ENCODE assay signal across 14 cellular contexts in the genomic region with DNA sequence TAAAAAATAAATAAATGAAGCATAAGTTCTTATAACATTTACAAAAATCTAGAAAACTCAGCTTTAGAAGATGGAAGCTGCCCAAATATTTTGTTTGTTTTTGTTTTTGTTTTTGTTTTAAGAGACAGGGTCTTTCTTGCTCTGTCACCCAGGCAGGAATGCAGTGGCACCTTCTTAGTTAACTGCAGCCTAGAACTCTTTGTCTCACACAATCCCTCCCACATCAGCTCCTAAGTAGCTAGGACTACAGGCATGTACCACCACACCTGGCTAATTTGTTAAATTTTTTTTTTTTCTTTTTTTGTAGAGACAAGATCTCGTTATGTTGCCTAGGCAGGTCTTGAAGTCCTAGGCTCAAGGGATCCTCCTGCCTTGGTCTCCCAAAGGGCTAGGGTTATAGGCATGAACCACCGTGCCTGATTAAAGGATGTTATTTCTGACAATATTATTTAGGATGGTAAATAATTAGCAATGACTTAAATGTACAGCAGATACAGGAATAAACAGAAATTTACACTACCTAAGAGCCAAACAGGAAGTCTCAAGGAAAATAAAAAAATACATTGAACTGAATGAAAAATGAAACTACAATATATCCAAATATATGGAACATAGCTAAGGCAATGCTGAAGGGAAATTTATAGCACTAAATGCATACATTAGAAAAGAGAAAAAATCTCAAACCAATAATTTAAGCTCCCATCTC. TPM values are rescaled to one million over a fixed set of nuclear protein-coding genes. Genes with fewer than 3 reads are reported as not detected.
DNase-seq lines count a peak whose midpoint lies in the region; ATAC-seq and TF ChIP-seq lines count a peak whose summit lies in the region.
"Had no signal": no experiment of that assay in that cellular context is flagged by ENCODE, and none has a peak within 500 bp of the region (broad histone marks: within the 10 kb centered on the region; RNA-seq: fewer than 3 reads in every experiment).

No MANE protein-coding gene starts in this region.

- H3K4me3 ChIP-seq in OCI-LY7 (ENCODE audit: low read depth, low read length, poor library complexity, severe bottlenecking) (no peak overlapping the region), stomach smooth muscle (ENCODE audit: low read length in 2 of 2) (no peak overlapping the region)
- H3K4me3 ChIP-seq: PC-9 had no signal

- H4K20me1 ChIP-seq in OCI-LY7 (ENCODE audit: insufficient read depth, low read length), result no peaks in the 10 kb centered on the region

- no TSS peak for BruUV-seq in OCI-LY7 (replicated peaks; lab: Mats Ljungman, UMichigan)

- peaks cover 7% of the 10 kb centered on the region for H3K9me3 Mint-ChIP-seq in activated T-cell treated with anti-CD3 and anti-CD28 coated beads, Interleukin-2, amount 50 U/mL, for 4 hours
- H3K9me3 Mint-ChIP-seq in HFFc6 (no peaks in the 10 kb centered on the region), mesothelial cell of epicardium (peaks cover 39% of the 10 kb centered on the region)
- H3K9me3 Mint-ChIP-seq in activated T-helper 1 cell treated with anti-CD3 and anti-CD28 coated beads, Interleukin-12 subunit alpha, Interleukin-12 subunit beta, Interleukin-2, Interleukin-4 antibody, amounts not matched to agents 30 ng/mL and 10 ng/mL and 1 ng/mL, durations not matched to agents 14 hours and 24 hours and 36 hours, result peaks cover 13% of the 10 kb centered on the region

- H3K4me2 ChIP-seq in OCI-LY7 (ENCODE audit: low read length), result peak overlapping the region; percentile 42; the same call in 1 of the 2 replicates
- H3K4me2 ChIP-seq: PC-9 had no signal

- H3K36me3 ChIP-seq in OCI-LY7 (ENCODE audit: insufficient read depth, low read length) (no peaks in the 10 kb centered on the region), stomach smooth muscle (ENCODE audit: control insufficient read depth in 2 of 2, insufficient read depth in 2 of 2, low read length in 2 of 2) (no peaks in the 10 kb centered on the region)

- no peak for ATAC-seq in activated T-cell treated with anti-CD3 and anti-CD28 coated beads, Interleukin-2, amount 50 U/mL, for 4 hours
- no peak for ATAC-seq in HG03439 (IDR thresholded peaks at IDR 0.05; ENCODE audit: unreplicated experiment)
- ATAC-seq: activated CD4-positive, CD25-positive, alpha-beta regulatory T cell treated with anti-CD3 and anti-CD28 coated beads, Interleukin-2, amount 50 U/mL, for 24 hours had no signal

- no peaks in the 10 kb centered on the region for H3K9me2 ChIP-seq in OCI-LY7 (ENCODE audit: insufficient read depth, low read length)

- peaks cover 4% of the 10 kb centered on the region; the same call in 1 of the 2 replicates for H3K79me2 ChIP-seq in OCI-LY7 (ENCODE audit: insufficient read depth, low read depth, low read length)

- no peak for TF ChIP-seq CTCF in HFFc6 (IDR thresholded peaks at IDR 0.05)
- TF ChIP-seq CTCF in OCI-LY7 (conservative IDR thresholded peaks at IDR 0.05; ENCODE audit: low read length), result no peak
- no peak for TF ChIP-seq CTCF in mesothelial cell of epicardium (IDR thresholded peaks at IDR 0.05; ENCODE audit: unreplicated experiment)

- CTCF ChIA-PET in OCI-LY7 (lab: Charles Lee; ENCODE audit: unreplicated experiment), result no interaction called here

- H3K9ac ChIP-seq in stomach smooth muscle (ENCODE audit: low read length in 2 of 2), result no peak overlapping the region

- peaks cover 56% of the 10 kb centered on the region for H3K4me1 Mint-ChIP-seq in activated T-cell treated with anti-CD3 and anti-CD28 coated beads, Interleukin-2, amount 50 U/mL, for 4 hours (ENCODE audit: low read depth)
- peaks cover 40% of the 10 kb centered on the region for H3K4me1 Mint-ChIP-seq in HFFc6 (ENCODE audit: low read depth)
- H3K4me1 Mint-ChIP-seq in mesothelial cell of epicardium, result peaks cover 2% of the 10 kb centered on the region
- peaks cover 46% of the 10 kb centered on the region for H3K4me1 Mint-ChIP-seq in activated T-helper 1 cell treated with anti-CD3 and anti-CD28 coated beads, Interleukin-12 subunit alpha, Interleukin-12 subunit beta, Interleukin-2, Interleukin-4 antibody, amounts not matched to agents 30 ng/mL and 10 ng/mL and 1 ng/mL, durations not matched to agents 14 hours and 24 hours and 36 hours (ENCODE audit: low read depth)

- H3K36me3 Mint-ChIP-seq in activated T-cell treated with anti-CD3 and anti-CD28 coated beads, Interleukin-2, amount 50 U/mL, for 4 hours (ENCODE audit: insufficient read depth), result no peaks in the 10 kb centered on the region
- H3K36me3 Mint-ChIP-seq in HFFc6 (ENCODE audit: low read depth) (peaks cover 12% of the 10 kb centered on the region; the same call in 1 of the 2 replicates), mesothelial cell of epicardium (peaks cover 27% of the 10 kb centered on the region)
- peaks cover 15% of the 10 kb centered on the region for H3K36me3 Mint-ChIP-seq in activated T-helper 1 cell treated with anti-CD3 and anti-CD28 coated beads, Interleukin-12 subunit alpha, Interleukin-12 subunit beta, Interleukin-2, Interleukin-4 antibody, amounts not matched to agents 30 ng/mL and 10 ng/mL and 1 ng/mL, durations not matched to agents 14 hours and 24 hours and 36 hours (ENCODE audit: low read depth)

- no peak for DNase-seq in activated T-cell treated with anti-CD3 and anti-CD28 coated beads, Interleukin-2, amount 50 U/mL, for 4 hours
- DNase-seq in activated T-cell treated with anti-CD3 and anti-CD28 coated beads, Interleukin-2, amount 50 U/mL, for 48 hours, result no peak
- DNase-seq in HFFc6 (no peak), OCI-LY7 (ENCODE audit: low spot score) (no peak), mesothelial cell of epicardium (ENCODE audit: low spot score in 2 of 2, unreplicated experiment in 2 of 2) (no peak)
- no peak for DNase-seq in activated T-helper 1 cell treated with anti-CD3 and anti-CD28 coated beads, Interleukin-12 subunit alpha, Interleukin-12 subunit beta, Interleukin-2, Interleukin-4 antibody, amounts not matched to agents 30 ng/mL and 10 ng/mL and 1 ng/mL, durations not matched to agents 14 hours and 24 hours and 36 hours (ENCODE audit: low spot score)
- DNase-seq: activated T-cell treated with anti-CD3 and anti-CD28 coated beads, Interleukin-2, amount 50 U/mL, for 1 hour; anterior cingulate cortex; H7; NCI-H1417 treated with DMSO at 0.1 percent for 48 hours; PC-9 had no signal

- H3K4me1 ChIP-seq in OCI-LY7 (ENCODE audit: insufficient read depth, low read length, poor library complexity, severe bottlenecking) (peaks cover 28% of the 10 kb centered on the region), stomach smooth muscle (ENCODE audit: control insufficient read depth, insufficient read depth, low read length) (peaks cover 8% of the 10 kb centered on the region)

- H3K27ac ChIP-seq in OCI-LY7 (ENCODE audit: low read depth, low read length, poor library complexity, severe bottlenecking) (no peak overlapping the region), stomach smooth muscle (ENCODE audit: low read length) (peak overlapping the region; percentile 11)
- H3K27ac ChIP-seq: PC-9 had no signal

- H3K27me3 Mint-ChIP-seq in activated T-cell treated with anti-CD3 and anti-CD28 coated beads, Interleukin-2, amount 50 U/mL, for 4 hours (ENCODE audit: low read depth), result no peaks in the 10 kb centered on the region
- H3K27me3 Mint-ChIP-seq in HFFc6 (ENCODE audit: insufficient read depth) (no peaks in the 10 kb centered on the region; the same call in 1 of the 2 replicates), mesothelial cell of epicardium (ENCODE audit: low read depth) (no peaks in the 10 kb centered on the region)
- no peaks in the 10 kb centered on the region for H3K27me3 Mint-ChIP-seq in activated T-helper 1 cell treated with anti-CD3 and anti-CD28 coated beads, Interleukin-12 subunit alpha, Interleukin-12 subunit beta, Interleukin-2, Interleukin-4 antibody, amounts not matched to agents 30 ng/mL and 10 ng/mL and 1 ng/mL, durations not matched to agents 14 hours and 24 hours and 36 hours (ENCODE audit: insufficient read depth)

- H3K27ac Mint-ChIP-seq in HFFc6 (no peak overlapping the region), mesothelial cell of epicardium (no peak overlapping the region)
- no peak overlapping the region for H3K27ac Mint-ChIP-seq in activated T-helper 1 cell treated with anti-CD3 and anti-CD28 coated beads, Interleukin-12 subunit alpha, Interleukin-12 subunit beta, Interleukin-2, Interleukin-4 antibody, amounts not matched to agents 30 ng/mL and 10 ng/mL and 1 ng/mL, durations not matched to agents 14 hours and 24 hours and 36 hours

- intact Hi-C loops in OCI-LY7 (cut with micrococcal nuclease; ENCODE audit: unreplicated experiment), result no loop called here
- intact Hi-C loops in activated T-helper 1 cell treated with anti-CD3 and anti-CD28 coated beads, Interleukin-12 subunit alpha, Interleukin-12 subunit beta, Interleukin-2, Interleukin-4 antibody, amounts not matched to agents 30 ng/mL and 10 ng/mL and 1 ng/mL, durations not matched to agents 14 hours and 24 hours and 36 hours (cut with micrococcal nuclease), result no loop called here

- POLR2A ChIA-PET in OCI-LY7 (lab: Charles Lee), result interaction anchor here (0.7 kb wide), 3 partner anchors 152 to 950 kb away, joined by 3 read pairs; a partner anchor contains a TSS

- H3K27me3 ChIP-seq in stomach smooth muscle (ENCODE audit: control insufficient read depth in 1 of 2, insufficient read depth in 2 of 2, low read length in 2 of 2), result no peaks in the 10 kb centered on the region

- H3K9me3 ChIP-seq in OCI-LY7 (ENCODE audit: low read length), result no peaks in the 10 kb centered on the region; the same call in 1 of the 2 replicates
- no peaks in the 10 kb centered on the region for H3K9me3 ChIP-seq in stomach smooth muscle (ENCODE audit: control insufficient read depth in 2 of 2, low read length in 2 of 2)

- H3K4me3 Mint-ChIP-seq in activated T-cell treated with anti-CD3 and anti-CD28 coated beads, Interleukin-2, amount 50 U/mL, for 4 hours, result peak overlapping the region; percentile 62
- peak overlapping the region; percentile 22; the same call in 1 of the 2 replicates for H3K4me3 Mint-ChIP-seq in HFFc6
- no peak overlapping the region for H3K4me3 Mint-ChIP-seq in mesothelial cell of epicardium
- H3K4me3 Mint-ChIP-seq in activated T-helper 1 cell treated with anti-CD3 and anti-CD28 coated beads, Interleukin-12 subunit alpha, Interleukin-12 subunit beta, Interleukin-2, Interleukin-4 antibody, amounts not matched to agents 30 ng/mL and 10 ng/mL and 1 ng/mL, durations not matched to agents 14 hours and 24 hours and 36 hours, result no peak overlapping the region

- H2AFZ ChIP-seq in OCI-LY7 (ENCODE audit: low read length), result peak overlapping the region; percentile 60; the same call in 1 of the 2 replicates
- H2AFZ ChIP-seq: PC-9 had no signal

RNA-seq across cellular contexts. Expression of a gene that starts 17.2 kb away (rescaled TPM):
- 1 to 10 TPM; 2.7 to 6.2 (median 4.8) TPM for total RNA-seq in activated T-cell treated with anti-CD3 and anti-CD28 coated beads, Interleukin-2, amount 50 U/mL, for 4 hours
- 10 to 100 TPM; 19.7 to 26.6 (median 24.3) TPM for total RNA-seq in HFFc6 (2021; fragmentation: NEBNext Ultra II Directional; extraction: Animal tissue kit (Norgen Biotek cat#: 25700))
- total RNA-seq in OCI-LY7 (2014; rRNA removed; shearing (Covaris generic)), result 3.2 and 3.6 TPM in 2 replicates
- total RNA-seq in OCI-LY7 (2022) (14.6 and 21.4 TPM in 2 replicates), mesothelial cell of epicardium (55.8 to 59.7 TPM (median 56.9 TPM) in 3 replicates)
- 9.6 and 12.4 TPM in 2 replicates for total RNA-seq in activated T-helper 1 cell treated with anti-CD3 and anti-CD28 coated beads, Interleukin-12 subunit alpha, Interleukin-12 subunit beta, Interleukin-2, Interleukin-4 antibody, amounts not matched to agents 30 ng/mL and 10 ng/mL and 1 ng/mL, durations not matched to agents 14 hours and 24 hours and 36 hours

Comparison
In these comparisons a context has a peak if more than half of its experiments do, and no peak if none do; other contexts are left out.
1. H3K4me3 Mint-ChIP-seq: peak in activated T-cell treated with anti-CD3 and anti-CD28 coated beads, Interleukin-2, amount 50 U/mL, for 4 hours (single experiment) and HFFc6 (single experiment); none in mesothelial cell of epicardium (single experiment) and activated T-helper 1 cell treated with anti-CD3 and anti-CD28 coated beads, Interleukin-12 subunit alpha, Interleukin-12 subunit beta, Interleukin-2, Interleukin-4 antibody, amounts not matched to agents 30 ng/mL and 10 ng/mL and 1 ng/mL, durations not matched to agents 14 hours and 24 hours and 36 hours (single experiment).